In the genomic region with DNA sequence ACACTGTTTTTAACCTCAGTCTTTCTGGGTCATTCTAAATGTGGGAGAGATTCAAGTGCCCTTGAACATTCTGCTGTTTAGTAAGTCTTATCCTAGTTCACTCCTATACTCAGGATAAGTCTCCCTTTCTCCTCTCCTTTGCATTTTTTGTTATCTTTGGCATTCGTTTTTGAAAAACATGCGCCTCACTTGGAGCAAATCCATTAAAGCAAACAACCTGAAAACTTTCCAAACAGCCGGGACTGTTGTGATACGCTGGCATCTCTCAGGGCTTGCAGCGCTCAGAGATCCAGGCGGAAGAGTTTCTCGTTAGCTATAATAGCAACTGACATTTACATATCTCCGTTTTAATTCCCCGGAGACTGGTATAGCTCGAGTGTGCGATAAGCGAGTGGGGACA, we compare ENCODE assay signal across 10 cellular contexts.
DNase-seq lines count a peak whose midpoint lies in the region; ATAC-seq, FAIRE-seq and TF ChIP-seq lines count a peak whose summit lies in the region.
"Had no signal": no experiment of that assay in that cellular context is flagged by ENCODE, and none has a peak within 500 bp of the region (broad histone marks: within the 10 kb centered on the region; RNA-seq: fewer than 3 reads in every experiment).

No MANE protein-coding gene starts in this region.

- FAIRE-seq in pancreas (lab: Jason Lieb, UNC) = no peak

- no peaks in the 10 kb centered on the region for H3K27me3 ChIP-seq in pancreas

- H3K27ac ChIP-seq in C4-2B (peak overlapping the region; percentile 54; the same call in 1 of the 2 replicates), pancreas (peak overlapping the region in 1 of 4 donors; percentile 3)

- peaks cover 11% of the 10 kb centered on the region for H3K27me3 Mint-ChIP-seq in activated CD4-positive, alpha-beta T cell treated with anti-CD3 and anti-CD28 coated beads for 36 hours
- H3K27me3 Mint-ChIP-seq: dendritic cell treated with granulocyte-macrophage colony-stimulating factor and Interleukin-4, amounts not matched to agents 40 ng/mL and 50 ng/mL, for 4 days had no signal

- intact Hi-C loops in pancreas (cut with DNase I) = no loop called here
- intact Hi-C loops in activated CD4-positive, alpha-beta T cell treated with anti-CD3 and anti-CD28 coated beads for 36 hours (cut with DNase I, micrococcal nuclease) = no loop called here

- no peak overlapping the region for H3K4me3 Mint-ChIP-seq in activated CD4-positive, alpha-beta T cell treated with anti-CD3 and anti-CD28 coated beads for 36 hours
- H3K4me3 Mint-ChIP-seq: dendritic cell treated with granulocyte-macrophage colony-stimulating factor and Interleukin-4, amounts not matched to agents 40 ng/mL and 50 ng/mL, for 4 days had no signal

- WGBS in pancreas, 2 donors = 5 to 8% methylated on average over 12 of the region's 12 CpGs

- peaks cover 0 to 11% (median 0%) of the 10 kb centered on the region in 3 donors for H3K4me1 ChIP-seq in pancreas

- no peaks in the 10 kb centered on the region for H3K4me1 Mint-ChIP-seq in activated CD4-positive, alpha-beta T cell treated with anti-CD3 and anti-CD28 coated beads for 36 hours

- peak; percentile 66 to 80 (median 74) for ATAC-seq in pancreas
- ATAC-seq in activated naive CD4-positive, alpha-beta T cell treated with anti-CD3 and anti-CD28 coated beads, Interleukin-2, amount 50 U/mL, for 72 hours = no peak
- ATAC-seq in activated CD4-positive, alpha-beta T cell treated with anti-CD3 and anti-CD28 coated beads for 36 hours = no peak
- no peak for ATAC-seq in HG03039 (IDR thresholded peaks at IDR 0.05; ENCODE audit: unreplicated experiment)

- DNase-seq in SK-N-DZ (ENCODE audit: low spot score) (peak; percentile 53), fibroblast of the conjunctiva (ENCODE audit: low read depth) (peak; percentile 57), pancreas (peak in 4 of 6 donors; percentile 18 to 29 (median 22)), DMS53 treated with DMSO at 0.1 percent for 48 hours (lab: John Stamatoyannopoulos, UW; ENCODE audit: unreplicated experiment) (no peak)
- DNase-seq in activated naive CD4-positive, alpha-beta T cell treated with anti-CD3 and anti-CD28 coated beads, Interleukin-2, amount 50 U/mL, for 72 hours (ENCODE audit: low spot score in 2 of 2) = no peak
- DNase-seq in activated CD4-positive, alpha-beta T cell treated with anti-CD3 and anti-CD28 coated beads for 36 hours = no peak
- DNase-seq: COR-L47 had no signal

- POLR2A ChIA-PET in activated CD4-positive, alpha-beta T cell treated with anti-CD3 and anti-CD28 coated beads for 36 hours (lab: Charles Lee) = no interaction called here

- H3K4me3 ChIP-seq in pancreas = peak overlapping the region in 1 of 4 donors; percentile 17

- TF ChIP-seq CTCF in C4-2B (conservative IDR thresholded peaks at IDR 0.05) = no peak
- TF ChIP-seq CTCF in pancreas (IDR thresholded peaks at IDR 0.05) = no peak

- H3K9me3 ChIP-seq in pancreas = no peaks in the 10 kb centered on the region

- no peak overlapping the region for H3K27ac Mint-ChIP-seq in activated naive CD4-positive, alpha-beta T cell treated with anti-CD3 and anti-CD28 coated beads, Interleukin-2, amount 50 U/mL, for 72 hours
- H3K27ac Mint-ChIP-seq in activated CD4-positive, alpha-beta T cell treated with anti-CD3 and anti-CD28 coated beads for 36 hours = no peak overlapping the region
- H3K27ac Mint-ChIP-seq: dendritic cell treated with granulocyte-macrophage colony-stimulating factor and Interleukin-4, amounts not matched to agents 40 ng/mL and 50 ng/mL, for 4 days had no signal

- no peaks in the 10 kb centered on the region for H3K9me3 Mint-ChIP-seq in activated naive CD4-positive, alpha-beta T cell treated with anti-CD3 and anti-CD28 coated beads, Interleukin-2, amount 50 U/mL, for 72 hours
- H3K9me3 Mint-ChIP-seq in activated CD4-positive, alpha-beta T cell treated with anti-CD3 and anti-CD28 coated beads for 36 hours (ENCODE audit: low read depth) = no peaks in the 10 kb centered on the region
- H3K9me3 Mint-ChIP-seq: dendritic cell treated with granulocyte-macrophage colony-stimulating factor and Interleukin-4, amounts not matched to agents 40 ng/mL and 50 ng/mL, for 4 days had no signal

- H3K36me3 ChIP-seq in pancreas = no peaks in the 10 kb centered on the region

- CTCF ChIA-PET in activated CD4-positive, alpha-beta T cell treated with anti-CD3 and anti-CD28 coated beads for 36 hours (lab: Charles Lee) = no interaction called here

- H3K36me3 Mint-ChIP-seq in activated naive CD4-positive, alpha-beta T cell treated with anti-CD3 and anti-CD28 coated beads, Interleukin-2, amount 50 U/mL, for 72 hours = no peaks in the 10 kb centered on the region
- no peaks in the 10 kb centered on the region for H3K36me3 Mint-ChIP-seq in activated CD4-positive, alpha-beta T cell treated with anti-CD3 and anti-CD28 coated beads for 36 hours (ENCODE audit: low read depth)

Comparison
In these comparisons a context has a peak if more than half of its experiments do, and no peak if none do; other contexts are left out.
1. DNase-seq: peak in SK-N-DZ (single experiment), fibroblast of the conjunctiva (single experiment) and pancreas (4 of 6); none in DMS53 treated with DMSO at 0.1 percent for 48 hours (single experiment), activated naive CD4-positive, alpha-beta T cell treated with anti-CD3 and anti-CD28 coated beads, Interleukin-2, amount 50 U/mL, for 72 hours (0 of 2) and activated CD4-positive, alpha-beta T cell treated with anti-CD3 and anti-CD28 coated beads for 36 hours (single experiment).
2. ATAC-seq: peak in pancreas (4 of 4); none in activated naive CD4-positive, alpha-beta T cell treated with anti-CD3 and anti-CD28 coated beads, Interleukin-2, amount 50 U/mL, for 72 hours (0 of 2), activated CD4-positive, alpha-beta T cell treated with anti-CD3 and anti-CD28 coated beads for 36 hours (single experiment) and HG03039 (single experiment).